In genomic region chr19:55012294-55012693, GRCh38 we compare ENCODE assay signal across 21 cellular contexts. TPM values are rescaled to one million over a fixed set of nuclear protein-coding genes. Genes with fewer than 3 reads are reported as not detected.
DNase-seq lines count a peak whose midpoint lies in the region; ATAC-seq and TF ChIP-seq lines count a peak whose summit lies in the region.
"Had no signal": no experiment of that assay in that cellular context is flagged by ENCODE, and none has a peak within 500 bp of the region (broad histone marks: within the 10 kb centered on the region; RNA-seq: fewer than 3 reads in every experiment).

No MANE protein-coding gene starts in this region.

- H3K4me3 ChIP-seq in endodermal cell (ENCODE audit: low read length): peak overlapping the region; percentile 84
- no peak overlapping the region for H3K4me3 ChIP-seq in trophoblast cell (ENCODE audit: low read depth, low read length)
- H3K4me3 ChIP-seq in WERI-Rb-1 (ENCODE audit: low read depth, low read length): no peak overlapping the region
- H3K4me3 ChIP-seq: GM12878 had no signal

- ATAC-seq in WTC11: peak; percentile 22; the same call in 1 of the 2 replicates
- ATAC-seq in HG03521 (IDR thresholded peaks at IDR 0.05; ENCODE audit: unreplicated experiment): no peak
- ATAC-seq in HG02588 (IDR thresholded peaks at IDR 0.05; ENCODE audit: unreplicated experiment): no peak
- ATAC-seq: GM12878 had no signal

- no peak for DNase-seq in H9
- no peak for DNase-seq in WTC11 (ENCODE audit: low spot score)
- peak; percentile 59 for DNase-seq in endodermal cell
- DNase-seq in trophoblast cell: peak; percentile 64 to 80
- DNase-seq in WERI-Rb-1: no peak
- DNase-seq: ACHN; BE2C; C1 segment of cervical spinal cord; CD4-positive, CD25-positive, alpha-beta regulatory T cell; CD8-positive, alpha-beta memory T cell; COR-L47; DMS 273 treated with DMSO at 0.1 percent for 48 hours; DMS53; DND-41; EL; HCEC 1CT had no signal

- H4K12ac ChIP-seq in trophoblast cell (ENCODE audit: low read depth, low read length): no peak overlapping the region

- H3K4me3 Mint-ChIP-seq in H9: peak overlapping the region in 1 of 2 experiments; percentile 61; a peak in 3 of 5 replicates
- H3K4me3 Mint-ChIP-seq in WTC11: peak overlapping the region; percentile 83
- peak overlapping the region; percentile 80 for H3K4me3 Mint-ChIP-seq in endodermal cell
- H3K4me3 Mint-ChIP-seq: CD8-positive, alpha-beta memory T cell had no signal

- H2BK120ac ChIP-seq in H9 (ENCODE audit: low read depth, low read length, poor library complexity, severe bottlenecking) (no peak overlapping the region), trophoblast cell (ENCODE audit: insufficient read depth, low read length, poor library complexity) (no peak overlapping the region)

- CTCF ChIA-PET in WTC11 (lab: Charles Lee): interaction anchor here (0.7 kb wide), 2 partner anchors 58 to 687 kb away, joined by 3 read pairs; no protein-coding TSS in a partner anchor

- peaks cover 51% of the 10 kb centered on the region for H3K36me3 ChIP-seq in endodermal cell (ENCODE audit: control insufficient read depth, insufficient read depth, low read length)
- H3K36me3 ChIP-seq in trophoblast cell (ENCODE audit: control insufficient read depth in 1 of 2, insufficient read depth in 2 of 2, low read length in 2 of 2): peaks cover 2 to 6% of the 10 kb centered on the region in 2 experiments
- H3K36me3 ChIP-seq in WERI-Rb-1: no peaks in the 10 kb centered on the region
- H3K36me3 ChIP-seq: BE2C had no signal

- peak overlapping the region in 2 of 3 experiments; percentile 27 to 95; a peak in 1 of 7 replicates for H3K27ac Mint-ChIP-seq in H9
- peak overlapping the region; percentile 68 for H3K27ac Mint-ChIP-seq in WTC11
- H3K27ac Mint-ChIP-seq in endodermal cell: peak overlapping the region; percentile 95
- H3K27ac Mint-ChIP-seq: CD4-positive, CD25-positive, alpha-beta regulatory T cell; CD8-positive, alpha-beta memory T cell had no signal

- H2AK5ac ChIP-seq in H9 (ENCODE audit: insufficient read length, low read length): no peak overlapping the region
- no peak overlapping the region for H2AK5ac ChIP-seq in trophoblast cell (ENCODE audit: low read length)

- H3K9ac ChIP-seq in H9 (ENCODE audit: extremely low read depth, insufficient read length, low read length) (no peak overlapping the region), endodermal cell (ENCODE audit: extremely low read depth, low read length, poor library complexity, severe bottlenecking) (peak overlapping the region; percentile 32), trophoblast cell (ENCODE audit: low read length) (no peak overlapping the region)

- no peak overlapping the region for H2BK15ac ChIP-seq in H9 (ENCODE audit: low read depth, low read length)

- H3K23ac ChIP-seq in H9 (ENCODE audit: insufficient read length, low read depth, low read length) (no peak overlapping the region), trophoblast cell (ENCODE audit: low read length) (no peak overlapping the region)

- peaks cover 4% of the 10 kb centered on the region for H4K20me1 ChIP-seq in H9 (ENCODE audit: control insufficient read depth, insufficient read depth, insufficient read length)

- H3K79me2 ChIP-seq in H9 (ENCODE audit: insufficient read depth, low read length) (peaks cover 22% of the 10 kb centered on the region), trophoblast cell (ENCODE audit: control insufficient read depth, insufficient read depth, low read length, poor library complexity) (peaks cover 4% of the 10 kb centered on the region)

- no peak overlapping the region for H4K5ac ChIP-seq in H9 (ENCODE audit: insufficient read length, low read depth, low read length)

- H3K4me1 Mint-ChIP-seq in H9 (peaks cover 22 to 62% of the 10 kb centered on the region in 2 experiments), WTC11 (peaks cover 69% of the 10 kb centered on the region), endodermal cell (peaks cover 55% of the 10 kb centered on the region)

- peaks cover 3% of the 10 kb centered on the region for H3K23me2 ChIP-seq in H9 (ENCODE audit: insufficient read length, low read depth, low read length, poor library complexity, severe bottlenecking)

- no peak overlapping the region for H3K18ac ChIP-seq in H9 (ENCODE audit: insufficient read length, low read depth, low read length)
- H3K18ac ChIP-seq in trophoblast cell (ENCODE audit: low read length): no peak overlapping the region

- no peak for TF ChIP-seq CTCF in H9 (conservative IDR thresholded peaks at IDR 0.05)
- TF ChIP-seq CTCF in WTC11 (IDR thresholded peaks at IDR 0.05): no peak
- TF ChIP-seq CTCF in endodermal cell (conservative IDR thresholded peaks at IDR 0.05): no peak
- no peak for TF ChIP-seq CTCF in WERI-Rb-1 (IDR thresholded peaks at IDR 0.05; ENCODE audit: low read depth, low read length)

- H2BK12ac ChIP-seq in H9 (ENCODE audit: insufficient read length, low read depth, low read length) (no peak overlapping the region), trophoblast cell (ENCODE audit: low read length) (no peak overlapping the region)

- no peak overlapping the region for H3K56ac ChIP-seq in H9 (ENCODE audit: insufficient read length, low read depth, low read length)

- H4K8ac ChIP-seq in H9 (replicated peaks; ENCODE audit: insufficient read length, low read depth, low read length) (no peak overlapping the region), trophoblast cell (ENCODE audit: low read depth, low read length) (no peak overlapping the region)

- H3K36me3 Mint-ChIP-seq in H9 (ENCODE audit: insufficient read depth in 1 of 3, low read depth in 3 of 3): peaks cover 0 to 36% (median 7%) of the 10 kb centered on the region in 3 experiments; a peak in 6 of 7 replicates
- peaks cover 40% of the 10 kb centered on the region for H3K36me3 Mint-ChIP-seq in WTC11
- peaks cover 41% of the 10 kb centered on the region for H3K36me3 Mint-ChIP-seq in endodermal cell (ENCODE audit: low read depth)

- H4K91ac ChIP-seq in H9 (ENCODE audit: insufficient read length, low read depth, low read length) (no peak overlapping the region), trophoblast cell (ENCODE audit: low read depth, low read length) (no peak overlapping the region)

- no peak overlapping the region for H3K14ac ChIP-seq in H9 (ENCODE audit: insufficient read depth, low read length)
- H3K14ac ChIP-seq in trophoblast cell (ENCODE audit: low read length): no peak overlapping the region

- peak overlapping the region; percentile 3 for H3K4me2 ChIP-seq in H9 (ENCODE audit: insufficient read depth, insufficient read length, low read length)
- H3K4me2 ChIP-seq in trophoblast cell (ENCODE audit: low read length): no peak overlapping the region

- H2BK20ac ChIP-seq in H9 (ENCODE audit: low read depth, low read length, poor library complexity, severe bottlenecking): no peak overlapping the region

- no peak overlapping the region for H3K27ac ChIP-seq in H9 (ENCODE audit: insufficient read length, low read depth, low read length)
- H3K27ac ChIP-seq in endodermal cell (ENCODE audit: low read depth, low read length): no peak overlapping the region
- H3K27ac ChIP-seq in trophoblast cell (ENCODE audit: low read depth, low read length): no peak overlapping the region
- no peak overlapping the region for H3K27ac ChIP-seq in WERI-Rb-1

- H3K27me3 Mint-ChIP-seq in H9 (ENCODE audit: low read depth) (no peaks in the 10 kb centered on the region; the same call in 1 of the 2 replicates), WTC11 (ENCODE audit: low read depth) (no peaks in the 10 kb centered on the region), endodermal cell (ENCODE audit: insufficient read depth) (no peaks in the 10 kb centered on the region)
- H3K27me3 Mint-ChIP-seq: CD4-positive, CD25-positive, alpha-beta regulatory T cell had no signal

- no peaks in the 10 kb centered on the region for H3K27me3 ChIP-seq in H9 (ENCODE audit: insufficient read depth, low read length)
- no peaks in the 10 kb centered on the region for H3K27me3 ChIP-seq in endodermal cell (ENCODE audit: control insufficient read depth, insufficient read depth, low read length, poor library complexity, severe bottlenecking)
- no peaks in the 10 kb centered on the region for H3K27me3 ChIP-seq in trophoblast cell (ENCODE audit: insufficient read depth, low read length)
- H3K27me3 ChIP-seq in WERI-Rb-1 (ENCODE audit: insufficient read depth, low read depth, severe bottlenecking): no peaks in the 10 kb centered on the region

- H2AFZ ChIP-seq in H9 (ENCODE audit: low read length) (no peak overlapping the region), trophoblast cell (ENCODE audit: insufficient read depth, low read length, poor library complexity) (no peak overlapping the region)

- no peak overlapping the region for H3T11ph ChIP-seq in H9 (ENCODE audit: low read length)

- H2BK5ac ChIP-seq in H9 (ENCODE audit: insufficient read length, low read length) (no peak overlapping the region), trophoblast cell (ENCODE audit: low read depth, low read length, poor library complexity) (no peak overlapping the region)

- H3K79me1 ChIP-seq in H9 (ENCODE audit: insufficient read depth, low read depth, low read length, poor library complexity, severe bottlenecking) (peaks cover 6% of the 10 kb centered on the region), trophoblast cell (ENCODE audit: low read length) (peaks cover 1% of the 10 kb centered on the region)

- no CpG with 5 or more reads among the region's 4 CpGs for whole genome bisulfite sequencing in H9 (ENCODE audit: extremely low coverage, insufficient read length, low lambda C conversion rate)
- 41 to 53% methylated on average over 3 to 4 of the region's 4 CpGs for WGBS in endodermal cell (ENCODE audit: insufficient coverage in 1 of 2, insufficient read length in 1 of 2), 2 experiments
- no CpG with 5 or more reads among the region's 4 CpGs for WGBS in trophoblast cell (ENCODE audit: extremely low coverage, insufficient coverage, insufficient read length)

- H3K9me3 ChIP-seq in H9 (ENCODE audit: control insufficient read depth, low read depth, low read length): no peaks in the 10 kb centered on the region
- H3K9me3 ChIP-seq in endodermal cell (ENCODE audit: control insufficient read depth, low read length): no peaks in the 10 kb centered on the region
- H3K9me3 ChIP-seq in trophoblast cell (ENCODE audit: insufficient read depth, low read depth, low read length): no peaks in the 10 kb centered on the region
- H3K9me3 ChIP-seq in WERI-Rb-1 (ENCODE audit: severe bottlenecking): no peaks in the 10 kb centered on the region
- H3K9me3 ChIP-seq: BE2C had no signal

- H3K4ac ChIP-seq in H9 (ENCODE audit: low read depth, low read length) (no peak overlapping the region), trophoblast cell (ENCODE audit: low read depth, low read length) (no peak overlapping the region)

- H3K4me1 ChIP-seq in H9 (ENCODE audit: insufficient read depth, low read length) (no peaks in the 10 kb centered on the region), endodermal cell (ENCODE audit: control insufficient read depth, insufficient read depth, low read length) (no peaks in the 10 kb centered on the region), trophoblast cell (ENCODE audit: control insufficient read depth in 1 of 2, insufficient read depth in 2 of 2, low read length in 2 of 2) (no peaks in the 10 kb centered on the region)
- H3K4me1 ChIP-seq: BE2C had no signal

- H3K9me3 Mint-ChIP-seq in H9 (peaks cover 0 to 83% of the 10 kb centered on the region in 2 experiments; a peak in 2 of 5 replicates), WTC11 (no peaks in the 10 kb centered on the region), endodermal cell (no peaks in the 10 kb centered on the region)

- POLR2A ChIA-PET in WTC11 (lab: Charles Lee): no interaction called here

RNA-seq across cellular contexts. Expression of gene GP6, which starts 25.8 kb away (rescaled TPM):
- total RNA-seq in H9 (2021) (0.15 and 0.53 TPM in 2 replicates), WTC11 (2021) (0.41 to 1.1 TPM (median 0.61 TPM) in 3 replicates), endodermal cell (under 1 TPM in 1 of 2 donors, not detected in 1; 0.22 TPM)
- not detected for polyA plus RNA-seq in endodermal cell (2013, experiment 1 of 2)
- 0.41 TPM for polyA plus RNA-seq in endodermal cell (2013, experiment 2 of 2)
- 1.3 and 1.4 TPM in 2 replicates for polyA plus RNA-seq in trophoblast cell (2013)
- total RNA-seq: CD8-positive, alpha-beta memory T cell; G401; GM12878; H4 had no signal
- polyA plus RNA-seq: CD4-positive, CD25-positive, alpha-beta regulatory T cell; GM12878 had no signal

RNA-seq across cellular contexts. Expression of gene NLRP2, which starts 46.1 kb away (rescaled TPM):
- total RNA-seq in H9 (2021): 131 and 132 TPM in 2 replicates
- 3.0 to 3.7 TPM (median 3.4 TPM) in 3 replicates for total RNA-seq in WTC11 (2021)
- total RNA-seq in endodermal cell: 100 to 1,000 TPM in 1 of 2 donors, 10 to 100 TPM in 1; 11.4 to 130 TPM
- polyA plus RNA-seq in endodermal cell (2013, experiment 1 of 2): 57.9 TPM
- 58.3 TPM for polyA plus RNA-seq in endodermal cell (2013, experiment 2 of 2)
- polyA plus RNA-seq in trophoblast cell (2013): 3.4 and 3.7 TPM in 2 replicates
- total RNA-seq: G401 had no signal

RNA-seq across cellular contexts. Expression of gene RDH13, which starts 50.7 kb away (rescaled TPM):
- total RNA-seq in H9 (2021) (21.1 and 21.5 TPM in 2 replicates), WTC11 (2021) (35.3 to 39.5 TPM (median 38.4 TPM) in 3 replicates), endodermal cell (10 to 100 TPM; 20.6 to 39.0 TPM)
- 9.6 TPM for polyA plus RNA-seq in endodermal cell (2013, experiment 1 of 2)
- polyA plus RNA-seq in endodermal cell (2013, experiment 2 of 2): 9.2 TPM
- 64.1 and 68.9 TPM in 2 replicates for polyA plus RNA-seq in trophoblast cell (2013)

Comparison
In these comparisons a context has a peak if more than half of its experiments do, and no peak if none do; other contexts are left out.
1. DNase-seq: peak in endodermal cell (single experiment) and trophoblast cell (2 of 2); none in H9 (single experiment), WTC11 (single experiment) and WERI-Rb-1 (single experiment).
2. Peak in every context shown above with its lines, with median percentiles within 50 percentile points of each other: H3K27ac Mint-ChIP-seq.